Comparison of ENCODE assay signal across 19 cellular contexts in the genomic region with DNA sequence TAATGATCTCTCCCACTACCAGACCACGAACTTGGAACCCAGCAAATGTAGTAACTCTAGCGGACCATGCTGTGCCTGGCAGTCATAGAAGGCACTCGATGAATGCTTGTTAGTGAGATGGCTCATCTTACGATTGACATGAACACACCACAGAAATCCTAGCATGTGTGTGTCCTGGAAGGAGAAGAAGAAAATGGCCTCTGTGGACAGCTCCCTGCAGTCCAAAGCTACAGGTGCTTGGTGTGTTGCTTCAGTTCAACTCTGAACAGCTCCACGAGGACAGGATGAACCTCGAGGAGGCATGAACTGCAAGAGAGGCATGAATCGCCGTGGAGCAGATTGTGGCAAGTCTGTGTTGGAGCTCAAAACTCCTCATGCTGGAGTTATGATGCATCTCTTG.
DNase-seq lines count a peak whose midpoint lies in the region; ATAC-seq, FAIRE-seq and TF ChIP-seq lines count a peak whose summit lies in the region.
"Had no signal": no experiment of that assay in that cellular context is flagged by ENCODE, and none has a peak within 500 bp of the region (broad histone marks: within the 10 kb centered on the region; RNA-seq: fewer than 3 reads in every experiment).

No MANE protein-coding gene starts in this region.

- no TSS peak for BruUV-seq in IMR-90 (replicated peaks; lab: Mats Ljungman, UMichigan)

- H3K9me3 ChIP-seq in A549, result no peaks in the 10 kb centered on the region
- H3K9me3 ChIP-seq in IMR-90 (ENCODE audit: control insufficient read depth, insufficient read depth, low read length), result no peaks in the 10 kb centered on the region
- H3K9me3 ChIP-seq in trophoblast cell (ENCODE audit: insufficient read depth, low read depth, low read length), result peaks cover 1% of the 10 kb centered on the region
- no peaks in the 10 kb centered on the region for H3K9me3 ChIP-seq in aorta (ENCODE audit: control insufficient read depth, low read length)

- WGBS in A549 (ENCODE audit: missing lambda C conversion rate), result 68% methylated on average over 8 of the region's 8 CpGs
- no CpG with 5 or more reads among the region's 8 CpGs for WGBS in IMR-90 (ENCODE audit: extremely low coverage in 2 of 2, insufficient read length in 1 of 2), 2 experiments
- no CpG with 5 or more reads among the region's 8 CpGs for WGBS in trophoblast cell (ENCODE audit: extremely low coverage, insufficient coverage, insufficient read length)
- 88 to 90% methylated on average over 8 of the region's 8 CpGs for WGBS in aorta, 2 donors

- H4K8ac ChIP-seq in IMR-90 (ENCODE audit: low read depth in 2 of 2, low read length in 2 of 2), result no peak overlapping the region
- no peak overlapping the region for H4K8ac ChIP-seq in trophoblast cell (ENCODE audit: low read depth, low read length)

- no peak overlapping the region for H2BK12ac ChIP-seq in trophoblast cell (ENCODE audit: low read length)

- H2AK5ac ChIP-seq in IMR-90 (ENCODE audit: low read depth, low read length) (no peak overlapping the region), trophoblast cell (ENCODE audit: low read length) (no peak overlapping the region)

- TF ChIP-seq CTCF in A549 (IDR thresholded peaks at IDR 0.05), result no peak
- TF ChIP-seq CTCF in IMR-90 (conservative IDR thresholded peaks at IDR 0.05; ENCODE audit: low read depth, low read length), result no peak
- TF ChIP-seq CTCF in astrocyte of the cerebellum (IDR thresholded peaks at IDR 0.05; ENCODE audit: low read depth, low read length, missing control alignments), result no peak

- DNase-seq in A549 (ENCODE audit: low read depth in 1 of 2, low spot score in 1 of 2) (no peak), IMR-90 (peak; percentile 12), astrocyte of the cerebellum (ENCODE audit: low read depth) (peak; percentile 5), trophoblast cell (no peak), aorta (no peak), Kasumi-1 (lab: John Stamatoyannopoulos, UW) (no peak)
- DNase-seq: C1 segment of cervical spinal cord; DND-41; GF-D8; GM23248; MM.1S; NCI-H1092 treated with DMSO at 0.1 percent for 48 hours; NCI-H345; NCI-H526; NK-92 treated with Interleukin-12 subunit alpha and Interleukin-12 subunit beta, amount 100 ng/mL, for 24 hours had no signal

- H3K4me1 ChIP-seq in A549 (peaks cover 6% of the 10 kb centered on the region; the same call in 2 of the 3 replicates), IMR-90 (ENCODE audit: control insufficient read depth, insufficient read depth, low read length) (0 out of 2 replicates have a peak, but pooled peaks cover 1% of the 10 kb centered on the region), trophoblast cell (ENCODE audit: control insufficient read depth in 1 of 2, insufficient read depth in 2 of 2, low read length in 2 of 2) (peaks cover 12 to 14% of the 10 kb centered on the region in 2 experiments), aorta (ENCODE audit: control insufficient read depth in 1 of 2, insufficient read depth in 2 of 2, low read length in 2 of 2) (no peaks in the 10 kb centered on the region)

- no peak for TF ChIP-seq EP300 in A549 (IDR thresholded peaks at IDR 0.05)

- H3K79me1 ChIP-seq in IMR-90 (ENCODE audit: low read depth in 1 of 2, low read length in 2 of 2) (no peaks in the 10 kb centered on the region), trophoblast cell (ENCODE audit: low read length) (peaks cover 3% of the 10 kb centered on the region)

- no peaks in the 10 kb centered on the region for H4K20me1 ChIP-seq in IMR-90 (ENCODE audit: insufficient read depth, low read length)

- H2BK5ac ChIP-seq in IMR-90 (ENCODE audit: low read depth, low read length, poor library complexity, severe bottlenecking), result no peak overlapping the region
- H2BK5ac ChIP-seq in trophoblast cell (ENCODE audit: low read depth, low read length, poor library complexity), result no peak overlapping the region

- dilution Hi-C loops in IMR-90 (cut with HindIII; ENCODE audit: low sequenced_read_pairs, unreplicated experiment), result no loop called here

- H3K56ac ChIP-seq in IMR-90 (ENCODE audit: extremely low read depth, insufficient read depth, low read length), result no peak overlapping the region

- H3K4ac ChIP-seq in IMR-90 (ENCODE audit: low read depth, low read length) (no peak overlapping the region), trophoblast cell (ENCODE audit: low read depth, low read length) (no peak overlapping the region)

- no peak overlapping the region for H3K4me2 ChIP-seq in A549
- no peak overlapping the region for H3K4me2 ChIP-seq in IMR-90 (ENCODE audit: low read depth, low read length)
- H3K4me2 ChIP-seq in trophoblast cell (ENCODE audit: low read length), result no peak overlapping the region

- no peak overlapping the region for H3K23ac ChIP-seq in IMR-90 (ENCODE audit: low read depth, low read length)
- no peak overlapping the region for H3K23ac ChIP-seq in trophoblast cell (ENCODE audit: low read length)

- no peak for FAIRE-seq in A549 (lab: Jason Lieb, UNC)
- FAIRE-seq: GM12891, GM18507 had no signal

- H3K79me2 ChIP-seq in trophoblast cell (ENCODE audit: control insufficient read depth, insufficient read depth, low read length, poor library complexity), result no peaks in the 10 kb centered on the region

- H4K91ac ChIP-seq in IMR-90 (ENCODE audit: insufficient read depth, low read depth, low read length) (no peak overlapping the region), trophoblast cell (ENCODE audit: low read depth, low read length) (no peak overlapping the region)

- POLR2A ChIA-PET in A549 (lab: Yijun Ruan, JAX) (no interaction called here), IMR-90 (lab: Charles Lee; ENCODE audit: unreplicated experiment) (no interaction called here)

- no peak overlapping the region for H3K14ac ChIP-seq in IMR-90 (replicated peaks; ENCODE audit: low read depth, low read length)
- no peak overlapping the region for H3K14ac ChIP-seq in trophoblast cell (ENCODE audit: low read length)

- no peak overlapping the region for H2BK20ac ChIP-seq in IMR-90 (ENCODE audit: low read depth, low read length)

- intact Hi-C loops in IMR-90 (cut with micrococcal nuclease), result no loop called here
- intact Hi-C loops in aorta (cut with DNase I), result no loop called here

- H3K36me3 ChIP-seq in IMR-90 (ENCODE audit: control insufficient read depth, insufficient read depth, low read length) (no peaks in the 10 kb centered on the region), trophoblast cell (ENCODE audit: control insufficient read depth in 1 of 2, insufficient read depth in 2 of 2, low read length in 2 of 2) (no peaks in the 10 kb centered on the region), aorta (ENCODE audit: control insufficient read depth in 1 of 2, insufficient read depth in 2 of 2, low read length in 1 of 2) (no peaks in the 10 kb centered on the region)

- no peak overlapping the region for H3K18ac ChIP-seq in IMR-90 (ENCODE audit: low read depth, low read length)
- H3K18ac ChIP-seq in trophoblast cell (ENCODE audit: low read length), result no peak overlapping the region

- in situ Hi-C loops in IMR-90 (cut with MboI; ENCODE audit: low sequenced_read_pairs) (no loop called here), astrocyte of the cerebellum (cut with HindIII; ENCODE audit: low sequenced_read_pairs) (no loop called here)

- 0 out of 2 replicates have a peak, but pooled peaks cover 5% of the 10 kb centered on the region for H3K9me1 ChIP-seq in IMR-90 (ENCODE audit: insufficient read depth, low read length)

- CTCF ChIA-PET in A549 (lab: Yijun Ruan, JAX) (no interaction called here), IMR-90 (lab: Yijun Ruan, JAX) (no interaction called here)

- H3K27me3 ChIP-seq in IMR-90 (ENCODE audit: control insufficient read depth, insufficient read depth, low read length), result no peaks in the 10 kb centered on the region
- H3K27me3 ChIP-seq in trophoblast cell (ENCODE audit: insufficient read depth, low read length), result no peaks in the 10 kb centered on the region
- H3K27me3 ChIP-seq in aorta (ENCODE audit: control insufficient read depth in 1 of 2, insufficient read depth in 2 of 2, low read length in 1 of 2), result no peaks in the 10 kb centered on the region

- H4K5ac ChIP-seq in IMR-90 (ENCODE audit: low read depth, low read length), result no peak overlapping the region

- H2AFZ ChIP-seq in IMR-90 (replicated peaks; ENCODE audit: low read length, poor library complexity), result no peak overlapping the region
- H2AFZ ChIP-seq in trophoblast cell (ENCODE audit: insufficient read depth, low read length, poor library complexity), result no peak overlapping the region
- H2AFZ ChIP-seq: GM23248 had no signal

- no peak overlapping the region for H2BK120ac ChIP-seq in IMR-90 (ENCODE audit: low read depth, low read length)
- no peak overlapping the region for H2BK120ac ChIP-seq in trophoblast cell (ENCODE audit: insufficient read depth, low read length, poor library complexity)

- no peak overlapping the region for H2BK15ac ChIP-seq in IMR-90 (ENCODE audit: low read depth, low read length)

- no peak overlapping the region for H3K4me3 ChIP-seq in A549
- no peak overlapping the region for H3K4me3 ChIP-seq in IMR-90 (ENCODE audit: insufficient read depth, low read depth, low read length)
- no peak overlapping the region for H3K4me3 ChIP-seq in astrocyte of the cerebellum (ENCODE audit: low read depth, low read length)
- H3K4me3 ChIP-seq in trophoblast cell (ENCODE audit: low read depth, low read length), result no peak overlapping the region
- no peak overlapping the region for H3K4me3 ChIP-seq in aorta (ENCODE audit: low read length in 2 of 2)
- H3K4me3 ChIP-seq: GM23248 had no signal

- ATAC-seq in A549 (no peak), IMR-90 (ENCODE audit: low read depth) (no peak), aorta (ENCODE audit: low FRiP score) (no peak), HG03139 (IDR thresholded peaks at IDR 0.05; ENCODE audit: unreplicated experiment) (no peak)

- TF ChIP-seq RAD21 in A549 (conservative IDR thresholded peaks at IDR 0.05 in 1 of 2, IDR thresholded peaks at IDR 0.05 in 1 of 2) (no peak), IMR-90 (IDR thresholded peaks at IDR 0.05; ENCODE audit: low read length) (no peak)

- H2AK9ac ChIP-seq in IMR-90 (replicated peaks; ENCODE audit: low read depth, low read length, poor library complexity), result no peak overlapping the region

- H3K9ac ChIP-seq in IMR-90 (ENCODE audit: low read depth, low read length) (no peak overlapping the region), trophoblast cell (ENCODE audit: low read length) (no peak overlapping the region)
- H3K9ac ChIP-seq: GM23248 had no signal

- TF ChIP-seq POLR2A in A549 (IDR thresholded peaks at IDR 0.05; ENCODE audit: low read length) (no peak), IMR-90 (IDR thresholded peaks at IDR 0.05; ENCODE audit: low read depth, low read length) (no peak)

- H3K27ac ChIP-seq in A549 (no peak overlapping the region), IMR-90 (ENCODE audit: insufficient read depth, low read length) (no peak overlapping the region), trophoblast cell (ENCODE audit: low read depth, low read length) (peak overlapping the region; percentile 9), aorta (ENCODE audit: low read depth in 1 of 2, low read length in 2 of 2) (no peak overlapping the region)
- H3K27ac ChIP-seq: GM23248, RWPE1 had no signal

- no peak overlapping the region for H4K12ac ChIP-seq in trophoblast cell (ENCODE audit: low read depth, low read length)

TF ChIP-seq in IMR-90, 13 proteins besides CTCF, POLR2A, EP300 and RAD21 (continues in another document):
- TF ChIP-seq CEBPB (IDR thresholded peaks at IDR 0.05; ENCODE audit: low read depth, low read length) (no peak), FOS (IDR thresholded peaks at IDR 0.05; ENCODE audit: low read depth, low read length) (no peak)

Comparison
In these comparisons a context has a peak if more than half of its experiments do, and no peak if none do; other contexts are left out.
1. DNase-seq: peak in IMR-90 (single experiment) and astrocyte of the cerebellum (single experiment); none in A549 (0 of 2), trophoblast cell (0 of 2), aorta (0 of 2) and Kasumi-1 (0 of 2).